In genomic region chr16:73214825-73215481, GRCh38 we compare ENCODE assay signal across 11 cellular contexts.
DNase-seq lines count a peak whose midpoint lies in the region; ATAC-seq and TF ChIP-seq lines count a peak whose summit lies in the region.
"Had no signal": no experiment of that assay in that cellular context is flagged by ENCODE, and none has a peak within 500 bp of the region (broad histone marks: within the 10 kb centered on the region; RNA-seq: fewer than 3 reads in every experiment).

No MANE protein-coding gene starts in this region.

- no peak for TF ChIP-seq CTCF in BJ (IDR thresholded peaks at IDR 0.05; ENCODE audit: insufficient read depth, low read depth, low read length)
- TF ChIP-seq CTCF in fibroblast of mammary gland (conservative IDR thresholded peaks at IDR 0.05; ENCODE audit: control insufficient read depth, insufficient read depth, low read depth, low read length) = no peak
- no peak for TF ChIP-seq CTCF in retinal pigment epithelial cell (conservative IDR thresholded peaks at IDR 0.05; ENCODE audit: low read depth, low read length)

- no peaks in the 10 kb centered on the region for H3K27me3 ChIP-seq in BJ (ENCODE audit: control insufficient read depth, insufficient read depth, low read length)
- H3K27me3 ChIP-seq: right lobe of liver had no signal

- CTCF ChIA-PET in BJ (lab: Yijun Ruan, JAX) = interaction anchor here (0.6 to 2.3 kb wide), 8 partner anchors 11 to 382 kb away, joined by 3 to 5 read pairs (median 4); no protein-coding TSS in a partner anchor

- POLR2A ChIA-PET in BJ (lab: Charles Lee) = interaction anchor here (0.6 to 1.4 kb wide), 2 partner anchors 168 to 230 kb away, joined by 3 to 6 read pairs; no protein-coding TSS in a partner anchor

- DNase-seq in BJ (ENCODE audit: low read depth) (peak; percentile 98), NCI-H446 treated with DMSO at 0.1 percent for 48 hours (lab: John Stamatoyannopoulos, UW) (peak; percentile 35), fibroblast of mammary gland (ENCODE audit: low read depth) (peak; percentile 98), retinal pigment epithelial cell (ENCODE audit: low read depth) (peak; percentile 47), NCI-H146 (lab: John Stamatoyannopoulos, UW) (no peak), AML-193 (lab: John Stamatoyannopoulos, UW) (no peak)
- DNase-seq: CD4-positive, alpha-beta T cell; NCI-H2081; right lobe of liver had no signal

- H3K4me3 ChIP-seq in BJ (ENCODE audit: low read depth, low read length) (no peak overlapping the region), fibroblast of mammary gland (ENCODE audit: control insufficient read depth, low read depth, low read length) (no peak overlapping the region), retinal pigment epithelial cell (ENCODE audit: low read length) (no peak overlapping the region)
- H3K4me3 ChIP-seq: right lobe of liver had no signal

- ATAC-seq in GM19463 (IDR thresholded peaks at IDR 0.05; ENCODE audit: unreplicated experiment) = no peak
- ATAC-seq in HG02623 (IDR thresholded peaks at IDR 0.05; ENCODE audit: unreplicated experiment) = no peak
- ATAC-seq: right lobe of liver had no signal

- no peaks in the 10 kb centered on the region for H3K36me3 ChIP-seq in BJ (ENCODE audit: control insufficient read depth, insufficient read depth, low read length)
- H3K36me3 ChIP-seq: right lobe of liver had no signal

Comparison
In these comparisons a context has a peak if more than half of its experiments do, and no peak if none do; other contexts are left out.
1. DNase-seq: peak in BJ (single experiment), NCI-H446 treated with DMSO at 0.1 percent for 48 hours (single experiment), fibroblast of mammary gland (single experiment) and retinal pigment epithelial cell (single experiment); none in NCI-H146 (single experiment) and AML-193 (0 of 2).